1 cellular context compared by ENCODE assay signal in genomic region chr7:128409435-128410091, GRCh38.
A peak's percentile ranks its signal among the peaks of the same experiment; 100 is the strongest.
TF ChIP-seq lines count a peak whose summit lies in the region.

Gene IMPDH1, minus strand, starts transcription at chr7:128409982. Its CDS starts 81 bp downstream, at chr7:128409901.

TF ChIP-seq in HepG2, 621 proteins besides CTCF, POLR2A, EP300 and RAD21 (continued from another document and continues in another):
- TF ChIP-seq, protein P1, sequence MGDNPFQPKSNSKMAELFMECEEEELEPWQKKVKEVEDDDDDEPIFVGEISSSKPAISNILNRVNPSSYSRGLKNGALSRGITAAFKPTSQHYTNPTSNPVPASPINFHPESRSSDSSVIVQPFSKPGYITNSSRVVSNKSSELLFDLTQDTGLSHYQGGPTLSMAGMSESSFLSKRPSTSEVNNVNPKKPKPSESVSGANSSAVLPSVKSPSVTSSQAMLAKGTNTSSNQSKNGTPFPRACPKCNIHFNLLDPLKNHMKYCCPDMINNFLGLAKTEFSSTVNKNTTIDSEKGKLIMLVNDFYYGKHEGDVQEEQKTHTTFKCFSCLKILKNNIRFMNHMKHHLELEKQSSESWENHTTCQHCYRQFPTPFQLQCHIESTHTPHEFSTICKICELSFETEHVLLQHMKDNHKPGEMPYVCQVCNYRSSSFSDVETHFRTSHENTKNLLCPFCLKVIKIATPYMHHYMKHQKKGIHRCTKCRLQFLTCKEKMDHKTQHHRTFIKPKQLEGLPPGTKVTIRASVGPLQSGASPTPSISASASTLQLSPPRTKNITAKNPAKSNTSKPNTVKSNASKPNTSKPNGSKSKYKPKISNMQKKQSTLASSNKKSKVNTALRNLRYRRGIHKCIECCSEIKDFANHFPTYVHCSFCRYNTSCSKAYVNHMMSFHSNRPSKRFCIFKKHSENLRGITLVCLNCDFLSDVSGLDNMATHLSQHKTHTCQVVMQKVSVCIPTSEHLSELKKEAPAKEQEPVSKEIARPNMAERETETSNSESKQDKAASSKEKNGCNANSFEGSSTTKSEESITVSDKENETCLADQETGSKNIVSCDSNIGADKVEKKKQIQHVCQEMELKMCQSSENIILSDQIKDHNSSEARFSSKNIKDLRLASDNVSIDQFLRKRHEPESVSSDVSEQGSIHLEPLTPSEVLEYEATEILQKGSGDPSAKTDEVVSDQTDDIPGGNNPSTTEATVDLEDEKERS (CRISPR knock-in tag; IDR thresholded peaks at IDR 0.05), result no peak
- TF ChIP-seq ZNF569 (CRISPR knock-in tag; IDR thresholded peaks at IDR 0.05; ENCODE audit: borderline replicate concordance) (no peak), POLR2G (IDR thresholded peaks at IDR 0.05; ENCODE audit: low read depth, low read length) (peak; percentile 68), PAWR (CRISPR knock-in tag; IDR thresholded peaks at IDR 0.05; ENCODE audit: borderline replicate concordance) (no peak), IKZF1 (IDR thresholded peaks at IDR 0.05) (no peak), PCBP2 (optimal IDR thresholded peaks at IDR 0.05; ENCODE audit: low read depth, low read length, poor library complexity, severe bottlenecking) (no peak), HDAC6 (IDR thresholded peaks at IDR 0.05; ENCODE audit: low read depth, low read length) (no peak), FOXO1 (CRISPR knock-in tag; IDR thresholded peaks at IDR 0.05) (no peak), ATF4 (CRISPR knock-in tag; IDR thresholded peaks at IDR 0.05) (0 out of 4 replicates have a peak, but pooled peaks of 1 of the 2 experiments have one; percentile 15), SP1 (IDR thresholded peaks at IDR 0.05) (no peak), SP1 (CRISPR knock-in tag; IDR thresholded peaks at IDR 0.05) (no peak), SYNCRIP (IDR thresholded peaks at IDR 0.05; ENCODE audit: insufficient read depth, low read depth, low read length) (no peak), ELF1 (CRISPR knock-in tag; IDR thresholded peaks at IDR 0.05) (no peak), NRL (CRISPR knock-in tag; IDR thresholded peaks at IDR 0.05; ENCODE audit: borderline replicate concordance) (no peak), ZNF367 (CRISPR knock-in tag; IDR thresholded peaks at IDR 0.05; ENCODE audit: borderline replicate concordance) (no peak), ZNF891 (CRISPR knock-in tag; IDR thresholded peaks at IDR 0.05) (no peak; the same call in 1 of the 2 replicates), MTA1 (CRISPR knock-in tag; IDR thresholded peaks at IDR 0.05; ENCODE audit: borderline replicate concordance) (0 out of 2 replicates have a peak, but pooled peaks have one; percentile 41), ZNF225 (CRISPR knock-in tag; IDR thresholded peaks at IDR 0.05) (no peak), PAXIP1 (CRISPR knock-in tag; conservative IDR thresholded peaks at IDR 0.05) (0 out of 2 replicates have a peak, but pooled peaks have one; percentile 7), ZNF709 (CRISPR knock-in tag; IDR thresholded peaks at IDR 0.05) (peak; percentile 76), SKI (IDR thresholded peaks at IDR 0.05; ENCODE audit: partially characterized antibody) (no peak), YY1 (IDR thresholded peaks at IDR 0.05; ENCODE audit: insufficient read depth, insufficient replicate concordance, low read depth, low read length) (no peak), ELF3 (CRISPR knock-in tag; IDR thresholded peaks at IDR 0.05) (peak; percentile 62; the same call in 1 of the 2 replicates), HES4 (CRISPR knock-in tag; IDR thresholded peaks at IDR 0.05; ENCODE audit: borderline replicate concordance) (no peak), RARA (CRISPR knock-in tag; IDR thresholded peaks at IDR 0.05) (0 out of 2 replicates have a peak, but pooled peaks have one; percentile 37), ZNF207 (IDR thresholded peaks at IDR 0.05; ENCODE audit: borderline replicate concordance) (no peak), ZNF563 (CRISPR knock-in tag; IDR thresholded peaks at IDR 0.05) (peak; percentile 66; the same call in 1 of the 2 replicates), ZNF484 (CRISPR knock-in tag; IDR thresholded peaks at IDR 0.05; ENCODE audit: borderline replicate concordance, low read depth) (no peak), ZNF557 (CRISPR knock-in tag; IDR thresholded peaks at IDR 0.05) (no peak), ZNF468 (CRISPR knock-in tag; IDR thresholded peaks at IDR 0.05) (no peak), NFYB (CRISPR knock-in tag; IDR thresholded peaks at IDR 0.05) (no peak), SRSF1 (optimal IDR thresholded peaks at IDR 0.05; ENCODE audit: low read depth, low read length) (no peak), FOXA3 (CRISPR knock-in tag; IDR thresholded peaks at IDR 0.05) (no peak), TBL1XR1 (IDR thresholded peaks at IDR 0.05; ENCODE audit: borderline replicate concordance, low read length, partially characterized antibody) (no peak), ZNF503 (CRISPR knock-in tag; IDR thresholded peaks at IDR 0.05) (no peak; the same call in 1 of the 2 replicates), ZNF354B (CRISPR knock-in tag; IDR thresholded peaks at IDR 0.05) (no peak), AHR (CRISPR knock-in tag; IDR thresholded peaks at IDR 0.05) (no peak), RBAK (CRISPR knock-in tag; IDR thresholded peaks at IDR 0.05) (no peak), ZNF317 (CRISPR knock-in tag; IDR thresholded peaks at IDR 0.05) (no peak), THAP9 (CRISPR knock-in tag; IDR thresholded peaks at IDR 0.05; ENCODE audit: borderline replicate concordance) (no peak), BCL6 (CRISPR knock-in tag; IDR thresholded peaks at IDR 0.05) (0 out of 2 replicates have a peak, but pooled peaks have one; percentile 22), SOX5 (CRISPR knock-in tag; IDR thresholded peaks at IDR 0.05; ENCODE audit: borderline replicate concordance) (peak; percentile 7; the same call in 1 of the 2 replicates), ZNF678 (CRISPR knock-in tag; IDR thresholded peaks at IDR 0.05) (no peak), ZNF263 (CRISPR knock-in tag; IDR thresholded peaks at IDR 0.05) (no peak)
- TF ChIP-seq, protein P2, sequence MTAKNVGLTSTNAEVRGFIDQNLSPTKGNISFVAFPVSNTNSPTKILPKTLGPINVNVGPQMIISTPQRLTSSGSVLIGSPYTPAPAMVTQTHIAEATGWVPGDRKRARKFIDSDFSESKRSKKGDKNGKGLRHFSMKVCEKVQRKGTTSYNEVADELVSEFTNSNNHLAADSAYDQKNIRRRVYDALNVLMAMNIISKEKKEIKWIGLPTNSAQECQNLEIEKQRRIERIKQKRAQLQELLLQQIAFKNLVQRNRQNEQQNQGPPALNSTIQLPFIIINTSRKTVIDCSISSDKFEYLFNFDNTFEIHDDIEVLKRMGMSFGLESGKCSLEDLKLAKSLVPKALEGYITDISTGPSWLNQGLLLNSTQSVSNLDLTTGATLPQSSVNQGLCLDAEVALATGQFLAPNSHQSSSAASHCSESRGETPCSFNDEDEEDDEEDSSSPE (CRISPR knock-in tag; IDR thresholded peaks at IDR 0.05), result no peak
- TF ChIP-seq, protein P3, sequence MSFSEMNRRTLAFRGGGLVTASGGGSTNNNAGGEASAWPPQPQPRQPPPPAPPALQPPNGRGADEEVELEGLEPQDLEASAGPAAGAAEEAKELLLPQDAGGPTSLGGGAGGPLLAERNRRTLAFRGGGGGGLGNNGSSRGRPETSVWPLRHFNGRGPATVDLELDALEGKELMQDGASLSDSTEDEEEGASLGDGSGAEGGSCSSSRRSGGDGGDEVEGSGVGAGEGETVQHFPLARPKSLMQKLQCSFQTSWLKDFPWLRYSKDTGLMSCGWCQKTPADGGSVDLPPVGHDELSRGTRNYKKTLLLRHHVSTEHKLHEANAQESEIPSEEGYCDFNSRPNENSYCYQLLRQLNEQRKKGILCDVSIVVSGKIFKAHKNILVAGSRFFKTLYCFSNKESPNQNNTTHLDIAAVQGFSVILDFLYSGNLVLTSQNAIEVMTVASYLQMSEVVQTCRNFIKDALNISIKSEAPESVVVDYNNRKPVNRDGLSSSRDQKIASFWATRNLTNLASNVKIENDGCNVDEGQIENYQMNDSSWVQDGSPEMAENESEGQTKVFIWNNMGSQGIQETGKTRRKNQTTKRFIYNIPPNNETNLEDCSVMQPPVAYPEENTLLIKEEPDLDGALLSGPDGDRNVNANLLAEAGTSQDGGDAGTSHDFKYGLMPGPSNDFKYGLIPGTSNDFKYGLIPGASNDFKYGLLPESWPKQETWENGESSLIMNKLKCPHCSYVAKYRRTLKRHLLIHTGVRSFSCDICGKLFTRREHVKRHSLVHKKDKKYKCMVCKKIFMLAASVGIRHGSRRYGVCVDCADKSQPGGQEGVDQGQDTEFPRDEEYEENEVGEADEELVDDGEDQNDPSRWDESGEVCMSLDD (CRISPR knock-in tag; IDR thresholded peaks at IDR 0.05; ENCODE audit: borderline replicate concordance), result peak; percentile 61; the same call in 1 of the 2 replicates
- TF ChIP-seq, protein P4, sequence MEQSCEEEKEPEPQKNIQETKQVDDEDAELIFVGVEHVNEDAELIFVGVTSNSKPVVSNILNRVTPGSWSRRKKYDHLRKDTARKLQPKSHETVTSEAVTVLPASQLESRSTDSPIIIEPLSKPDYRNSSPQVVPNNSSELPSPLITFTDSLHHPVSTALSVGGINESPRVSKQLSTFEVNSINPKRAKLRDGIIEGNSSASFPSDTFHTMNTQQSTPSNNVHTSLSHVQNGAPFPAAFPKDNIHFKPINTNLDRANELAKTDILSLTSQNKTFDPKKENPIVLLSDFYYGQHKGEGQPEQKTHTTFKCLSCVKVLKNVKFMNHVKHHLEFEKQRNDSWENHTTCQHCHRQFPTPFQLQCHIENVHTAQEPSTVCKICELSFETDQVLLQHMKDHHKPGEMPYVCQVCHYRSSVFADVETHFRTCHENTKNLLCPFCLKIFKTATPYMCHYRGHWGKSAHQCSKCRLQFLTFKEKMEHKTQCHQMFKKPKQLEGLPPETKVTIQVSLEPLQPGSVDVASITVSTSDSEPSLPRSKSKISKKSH (CRISPR knock-in tag; IDR thresholded peaks at IDR 0.05; ENCODE audit: borderline replicate concordance), result peak; percentile 21; the same call in 1 of the 2 replicates
- TF ChIP-seq, protein P5, sequence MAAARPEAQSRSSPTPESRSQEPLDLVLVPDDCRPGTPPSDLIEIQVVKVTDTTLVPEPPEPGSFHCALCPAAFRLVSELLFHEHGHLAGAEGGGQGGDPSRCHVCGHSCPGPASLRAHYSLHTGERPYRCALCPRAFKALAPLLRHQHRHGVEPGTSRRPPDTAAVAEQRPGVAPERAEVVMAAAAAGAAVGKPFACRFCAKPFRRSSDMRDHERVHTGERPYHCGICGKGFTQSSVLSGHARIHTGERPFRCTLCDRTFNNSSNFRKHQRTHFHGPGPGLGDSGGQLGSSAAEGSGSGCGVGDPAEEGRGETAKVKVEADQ (CRISPR knock-in tag; IDR thresholded peaks at IDR 0.05; ENCODE audit: borderline replicate concordance), result 0 out of 2 replicates have a peak, but pooled peaks have one; percentile 43
